In genomic region chr5:54676466-54676865, GRCh38 we compare ENCODE assay signal across 20 cellular contexts.
A peak's percentile ranks its signal among the peaks of the same experiment; 100 is the strongest.
DNase-seq lines count a peak whose midpoint lies in the region; ATAC-seq and TF ChIP-seq lines count a peak whose summit lies in the region.
"Had no signal": no experiment of that assay in that cellular context is flagged by ENCODE, and none has a peak within 500 bp of the region (broad histone marks: within the 10 kb centered on the region; RNA-seq: fewer than 3 reads in every experiment).

No MANE protein-coding gene starts in this region.

- POLR2A ChIA-PET in A673 (lab: Charles Lee; ENCODE audit: low non-redundant PET), result no interaction called here

- no peaks in the 10 kb centered on the region for H3K27me3 ChIP-seq in uterus
- no peaks in the 10 kb centered on the region for H3K27me3 ChIP-seq in A673 (replicated peaks; ENCODE audit: insufficient read depth, low read depth, low read length, poor library complexity)
- H3K27me3 ChIP-seq: Peyer's patch had no signal

- H3K27ac ChIP-seq in uterus, result peak overlapping the region; percentile 6 to 23
- H3K27ac ChIP-seq in A673 (ENCODE audit: low read depth, low read length, poor library complexity, severe bottlenecking), result no peak overlapping the region
- H3K27ac ChIP-seq: Peyer's patch had no signal

- TF ChIP-seq CTCF in natural killer cell (IDR thresholded peaks at IDR 0.05) (no peak), uterus (IDR thresholded peaks at IDR 0.05) (no peak), A673 (conservative IDR thresholded peaks at IDR 0.05; ENCODE audit: low read depth, low read length) (no peak)

- ATAC-seq in natural killer cell (no peak), GM18505 (IDR thresholded peaks at IDR 0.05; ENCODE audit: unreplicated experiment) (no peak), GM19328 (IDR thresholded peaks at IDR 0.05; ENCODE audit: unreplicated experiment) (no peak)
- ATAC-seq: GM23338 had no signal

- H3K9me3 ChIP-seq in uterus (no peaks in the 10 kb centered on the region), A673 (ENCODE audit: low read depth, low read length, poor library complexity, severe bottlenecking) (peaks cover 9% of the 10 kb centered on the region)
- H3K9me3 ChIP-seq: Peyer's patch had no signal

- no peaks in the 10 kb centered on the region for H3K27me3 Mint-ChIP-seq in natural killer cell (ENCODE audit: low read depth in 2 of 2)

- no peaks in the 10 kb centered on the region for H3K9me3 Mint-ChIP-seq in natural killer cell

- no TSS peak for BruUV-seq in A673 (replicated peaks; lab: Mats Ljungman, UMichigan)

- DNase-seq in RPMI7951 (ENCODE audit: low read depth) (peak; percentile 71), fibroblast of gingiva (ENCODE audit: low read depth) (peak; percentile 38), natural killer cell (no peak), uterus (no peak), A673 (ENCODE audit: low spot score) (no peak)
- no peak for DNase-seq in stimulated activated CD4-positive, alpha-beta T cell treated with anti-CD3 and anti-CD28 coated beads, Interleukin-2, amount 100 ng/mL, for 48 hours
- DNase-seq: COR-L47, DMS 273 treated with DMSO at 0.1 percent for 48 hours, DND-41, HCEC 1CT, NCI-H1105, NCI-H1694, NCI-H2081 treated with DMSO at 0.1 percent for 48 hours, NCI-H446 treated with DMSO at 0.1 percent for 48 hours, NCI-H69, Peyer's patch, Right ventricle myocardium superior had no signal

- no peaks in the 10 kb centered on the region for H3K36me3 Mint-ChIP-seq in natural killer cell

- no peak for TF ChIP-seq POLR2A in uterus (IDR thresholded peaks at IDR 0.05)
- TF ChIP-seq POLR2A in GM18505 (IDR thresholded peaks at IDR 0.05; ENCODE audit: borderline replicate concordance, extremely low read depth, insufficient read depth, insufficient read length), result no peak

- CTCF ChIA-PET in A673 (lab: Charles Lee), result no interaction called here

- H3K27ac Mint-ChIP-seq in natural killer cell, result peak overlapping the region; percentile 57 to 77
- H3K27ac Mint-ChIP-seq: GM23338 had no signal

- no peaks in the 10 kb centered on the region for H3K4me1 ChIP-seq in uterus
- H3K4me1 ChIP-seq in A673 (ENCODE audit: insufficient read depth, low read length, poor library complexity, severe bottlenecking), result peaks cover 16% of the 10 kb centered on the region

- H3K4me1 Mint-ChIP-seq in natural killer cell, result peaks cover 53 to 55% of the 10 kb centered on the region in 2 donors
- H3K4me1 Mint-ChIP-seq: GM23338 had no signal

- H3K36me3 ChIP-seq in uterus (no peaks in the 10 kb centered on the region), A673 (ENCODE audit: insufficient read depth, low read length, poor library complexity, severe bottlenecking) (no peaks in the 10 kb centered on the region)
- H3K36me3 ChIP-seq: Peyer's patch had no signal

- no peak overlapping the region for H3K4me3 Mint-ChIP-seq in natural killer cell
- H3K4me3 Mint-ChIP-seq: GM23338 had no signal

- H3K4me3 ChIP-seq in uterus (no peak overlapping the region), A673 (ENCODE audit: low read depth, low read length, poor library complexity, severe bottlenecking) (no peak overlapping the region)
- H3K4me3 ChIP-seq: GM23338, Peyer's patch had no signal

- intact Hi-C loops in natural killer cell (cut with micrococcal nuclease) (no loop called here), uterus (cut with DNase I; ENCODE audit: low total_unique reads) (no loop called here), A673 (cut with micrococcal nuclease; ENCODE audit: unreplicated experiment) (no loop called here)

Comparison
In these comparisons a context has a peak if more than half of its experiments do, and no peak if none do; other contexts are left out.
1. DNase-seq: peak in RPMI7951 (single experiment) and fibroblast of gingiva (single experiment); none in natural killer cell (single experiment), uterus (0 of 2), A673 (single experiment) and stimulated activated CD4-positive, alpha-beta T cell treated with anti-CD3 and anti-CD28 coated beads, Interleukin-2, amount 100 ng/mL, for 48 hours (0 of 2).